In genomic region chr19:34345934-34346333, GRCh38 we compare ENCODE assay signal across 8 cellular contexts.
DNase-seq lines count a peak whose midpoint lies in the region; ATAC-seq and TF ChIP-seq lines count a peak whose summit lies in the region.

No MANE protein-coding gene starts in this region.

- peak; percentile 90 for TF ChIP-seq CTCF in WI38 (IDR thresholded peaks at IDR 0.05; ENCODE audit: low read depth, low read length)
- TF ChIP-seq CTCF in cardiac fibroblast (IDR thresholded peaks at IDR 0.05; ENCODE audit: low read depth, low read length): peak; percentile 94

- H3K4me3 ChIP-seq in WI38 (ENCODE audit: low read depth, low read length) (no peak overlapping the region), cardiac fibroblast (replicated peaks in 1 of 2; ENCODE audit: low read depth in 2 of 2, low read length in 2 of 2) (no peak overlapping the region)

- ATAC-seq in activated CD4-positive, CD25-positive, alpha-beta regulatory T cell treated with anti-CD3 and anti-CD28 coated beads, Interleukin-2, amount 50 U/mL, for 24 hours: no peak
- no peak for ATAC-seq in GM21717 (IDR thresholded peaks at IDR 0.05; ENCODE audit: unreplicated experiment)

- DNase-seq in activated CD4-positive, CD25-positive, alpha-beta regulatory T cell (lab: John Stamatoyannopoulos, UW): peak; percentile 26 to 51 (median 30)
- peak; percentile 13 for DNase-seq in NCI-H2107 treated with DMSO at 0.1 percent for 48 hours (lab: John Stamatoyannopoulos, UW; ENCODE audit: unreplicated experiment)
- peak; percentile 71 to 76 for DNase-seq in cardiac fibroblast (ENCODE audit: low read depth in 2 of 2)
- peak; percentile 71 for DNase-seq in kidney tubule cell (ENCODE audit: low spot score)
- peak; percentile 68 to 75 for DNase-seq in stimulated activated CD4-positive, alpha-beta T cell treated with anti-CD3 and anti-CD28 coated beads, Interleukin-4, amount 100 ng/mL, for 48 hours (ENCODE audit: low read depth in 2 of 2)

Comparison
In these comparisons a context has a peak if more than half of its experiments do, and no peak if none do; other contexts are left out.
1. DNase-seq: peak in every context shown above with its lines; median percentile 74 in cardiac fibroblast; 72 in stimulated activated CD4-positive, alpha-beta T cell treated with anti-CD3 and anti-CD28 coated beads, Interleukin-4, amount 100 ng/mL, for 48 hours; 71 in kidney tubule cell; 30 in activated CD4-positive, CD25-positive, alpha-beta regulatory T cell; 13 in NCI-H2107 treated with DMSO at 0.1 percent for 48 hours.